ENCODE assay signal across 1 cellular context in the genomic region with DNA sequence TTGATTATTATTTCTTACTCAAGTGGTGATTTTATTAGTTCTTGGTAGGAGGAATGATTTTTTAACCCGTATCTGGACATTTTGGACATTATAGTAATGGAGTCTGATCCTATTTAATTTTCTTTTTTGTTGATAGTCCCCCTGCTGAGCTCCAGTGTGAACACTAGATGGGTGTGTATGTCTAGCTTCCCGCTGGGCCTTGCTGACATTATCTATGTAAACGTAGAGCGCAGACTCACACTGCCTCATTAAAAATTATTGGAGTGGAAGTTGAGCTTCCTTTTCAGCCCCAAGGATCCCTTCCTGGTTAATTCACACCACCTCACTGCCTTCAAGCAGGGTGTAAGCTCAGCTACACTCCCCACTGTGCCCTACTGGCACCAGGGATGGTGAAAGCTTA.
TF ChIP-seq lines count a peak whose summit lies in the region.

No MANE protein-coding gene starts in this region.

TF ChIP-seq in GM23338, 12 proteins besides CTCF, POLR2A, EP300 and RAD21 (continued from another document):
- TF ChIP-seq, protein P1, sequence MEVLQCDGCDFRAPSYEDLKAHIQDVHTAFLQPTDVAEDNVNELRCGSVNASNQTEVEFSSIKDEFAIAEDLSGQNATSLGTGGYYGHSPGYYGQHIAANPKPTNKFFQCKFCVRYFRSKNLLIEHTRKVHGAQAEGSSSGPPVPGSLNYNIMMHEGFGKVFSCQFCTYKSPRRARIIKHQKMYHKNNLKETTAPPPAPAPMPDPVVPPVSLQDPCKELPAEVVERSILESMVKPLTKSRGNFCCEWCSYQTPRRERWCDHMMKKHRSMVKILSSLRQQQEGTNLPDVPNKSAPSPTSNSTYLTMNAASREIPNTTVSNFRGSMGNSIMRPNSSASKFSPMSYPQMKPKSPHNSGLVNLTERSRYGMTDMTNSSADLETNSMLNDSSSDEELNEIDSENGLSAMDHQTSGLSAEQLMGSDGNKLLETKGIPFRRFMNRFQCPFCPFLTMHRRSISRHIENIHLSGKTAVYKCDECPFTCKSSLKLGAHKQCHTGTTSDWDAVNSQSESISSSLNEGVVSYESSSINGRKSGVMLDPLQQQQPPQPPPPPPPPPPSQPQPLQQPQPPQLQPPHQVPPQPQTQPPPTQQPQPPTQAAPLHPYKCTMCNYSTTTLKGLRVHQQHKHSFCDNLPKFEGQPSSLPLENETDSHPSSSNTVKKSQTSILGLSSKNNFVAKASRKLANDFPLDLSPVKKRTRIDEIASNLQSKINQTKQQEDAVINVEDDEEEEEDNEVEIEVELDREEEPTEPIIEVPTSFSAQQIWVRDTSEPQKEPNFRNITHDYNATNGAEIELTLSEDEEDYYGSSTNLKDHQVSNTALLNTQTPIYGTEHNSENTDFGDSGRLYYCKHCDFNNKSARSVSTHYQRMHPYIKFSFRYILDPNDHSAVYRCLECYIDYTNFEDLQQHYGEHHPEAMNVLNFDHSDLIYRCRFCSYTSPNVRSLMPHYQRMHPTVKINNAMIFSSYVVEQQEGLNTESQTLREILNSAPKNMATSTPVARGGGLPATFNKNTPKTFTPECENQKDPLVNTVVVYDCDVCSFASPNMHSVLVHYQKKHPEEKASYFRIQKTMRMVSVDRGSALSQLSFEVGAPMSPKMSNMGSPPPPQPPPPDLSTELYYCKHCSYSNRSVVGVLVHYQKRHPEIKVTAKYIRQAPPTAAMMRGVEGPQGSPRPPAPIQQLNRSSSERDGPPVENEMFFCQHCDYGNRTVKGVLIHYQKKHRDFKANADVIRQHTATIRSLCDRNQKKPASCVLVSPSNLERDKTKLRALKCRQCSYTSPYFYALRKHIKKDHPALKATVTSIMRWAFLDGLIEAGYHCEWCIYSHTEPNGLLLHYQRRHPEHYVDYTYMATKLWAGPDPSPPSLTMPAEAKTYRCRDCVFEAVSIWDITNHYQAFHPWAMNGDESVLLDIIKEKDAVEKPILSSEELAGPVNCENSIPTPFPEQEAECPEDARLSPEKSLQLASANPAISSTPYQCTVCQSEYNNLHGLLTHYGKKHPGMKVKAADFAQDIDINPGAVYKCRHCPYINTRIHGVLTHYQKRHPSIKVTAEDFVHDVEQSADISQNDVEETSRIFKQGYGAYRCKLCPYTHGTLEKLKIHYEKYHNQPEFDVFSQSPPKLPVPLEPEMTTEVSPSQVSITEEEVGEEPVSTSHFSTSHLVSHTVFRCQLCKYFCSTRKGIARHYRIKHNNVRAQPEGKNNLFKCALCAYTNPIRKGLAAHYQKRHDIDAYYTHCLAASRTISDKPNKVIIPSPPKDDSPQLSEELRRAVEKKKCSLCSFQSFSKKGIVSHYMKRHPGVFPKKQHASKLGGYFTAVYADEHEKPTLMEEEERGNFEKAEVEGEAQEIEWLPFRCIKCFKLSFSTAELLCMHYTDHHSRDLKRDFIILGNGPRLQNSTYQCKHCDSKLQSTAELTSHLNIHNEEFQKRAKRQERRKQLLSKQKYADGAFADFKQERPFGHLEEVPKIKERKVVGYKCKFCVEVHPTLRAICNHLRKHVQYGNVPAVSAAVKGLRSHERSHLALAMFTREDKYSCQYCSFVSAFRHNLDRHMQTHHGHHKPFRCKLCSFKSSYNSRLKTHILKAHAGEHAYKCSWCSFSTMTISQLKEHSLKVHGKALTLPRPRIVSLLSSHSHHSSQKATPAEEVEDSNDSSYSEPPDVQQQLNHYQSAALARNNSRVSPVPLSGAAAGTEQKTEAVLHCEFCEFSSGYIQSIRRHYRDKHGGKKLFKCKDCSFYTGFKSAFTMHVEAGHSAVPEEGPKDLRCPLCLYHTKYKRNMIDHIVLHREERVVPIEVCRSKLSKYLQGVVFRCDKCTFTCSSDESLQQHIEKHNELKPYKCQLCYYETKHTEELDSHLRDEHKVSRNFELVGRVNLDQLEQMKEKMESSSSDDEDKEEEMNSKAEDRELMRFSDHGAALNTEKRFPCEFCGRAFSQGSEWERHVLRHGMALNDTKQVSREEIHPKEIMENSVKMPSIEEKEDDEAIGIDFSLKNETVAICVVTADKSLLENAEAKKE (CRISPR knock-in tag; IDR thresholded peaks at IDR 0.05), result no peak
TF ChIP-seq in GM23338: peak in this region for 0.
